In the genomic region with DNA sequence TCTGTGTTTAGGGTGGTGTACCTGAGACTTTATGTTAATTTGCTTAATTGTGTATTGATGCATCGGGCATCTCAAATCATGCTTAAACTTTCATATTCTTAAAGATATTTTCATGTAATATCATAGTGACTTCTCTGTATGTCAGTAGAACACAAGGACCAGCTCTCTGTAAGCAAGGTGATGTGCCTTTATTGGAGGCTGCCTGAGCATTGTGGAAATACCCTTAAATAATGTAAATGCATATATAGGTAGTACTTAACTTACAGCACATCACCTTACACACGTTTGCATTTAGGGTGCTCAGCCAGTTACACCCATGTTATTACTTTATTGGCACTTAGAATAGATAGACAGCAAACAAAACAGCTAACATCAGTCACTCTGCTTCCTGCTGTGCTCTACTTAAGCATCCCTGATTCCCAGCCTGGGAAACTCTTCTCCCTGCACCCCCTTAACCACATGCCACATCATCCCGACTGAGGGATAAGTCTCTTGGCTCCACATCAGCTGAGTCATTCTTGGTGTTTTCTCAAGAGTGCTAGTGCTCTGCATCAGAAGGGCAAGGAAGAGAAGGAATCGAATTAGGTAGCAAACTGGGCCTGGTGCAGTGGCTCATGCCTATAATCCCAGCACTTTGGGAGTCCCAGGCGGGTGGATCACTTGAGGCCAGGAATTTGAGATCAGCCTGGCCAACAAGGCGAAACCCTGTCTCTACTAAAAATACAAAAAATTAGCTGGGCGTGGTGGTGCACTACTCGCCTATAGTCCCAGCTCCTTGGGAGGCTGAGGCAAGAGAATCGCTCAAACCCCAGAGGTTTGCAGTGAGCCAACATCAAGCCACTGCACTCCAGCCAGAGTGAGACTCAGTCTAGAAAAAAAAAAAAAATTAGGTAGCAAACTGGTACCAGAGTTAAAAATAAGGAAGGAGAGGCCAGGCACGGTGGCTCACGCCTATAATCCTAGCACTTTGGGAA, we compare ENCODE assay signal across 8 cellular contexts.
DNase-seq lines count a peak whose midpoint lies in the region; ATAC-seq and TF ChIP-seq lines count a peak whose summit lies in the region.

No MANE protein-coding gene starts in this region.

- no peak overlapping the region for H3K4me3 ChIP-seq in SK-N-SH (ENCODE audit: low read depth in 2 of 2, low read length in 1 of 2)
- H3K4me3 ChIP-seq in fibroblast of villous mesenchyme (ENCODE audit: low read depth, low read length): no peak overlapping the region
- H3K4me3 ChIP-seq in psoas muscle: no peak overlapping the region

- H3K79me2 ChIP-seq in SK-N-SH (ENCODE audit: insufficient read depth): no peaks in the 10 kb centered on the region

- no peaks in the 10 kb centered on the region for H3K9me3 ChIP-seq in SK-N-SH
- H3K9me3 ChIP-seq in psoas muscle: no peaks in the 10 kb centered on the region

- H2AFZ ChIP-seq in SK-N-SH (ENCODE audit: low read depth): no peak overlapping the region

- H3K27ac ChIP-seq in SK-N-SH (ENCODE audit: low read depth in 2 of 2, low read length in 1 of 2): peak overlapping the region in 1 of 2 experiments; percentile 95; a peak in 2 of 4 replicates
- H3K27ac ChIP-seq in psoas muscle: peak overlapping the region; percentile 81

- TF ChIP-seq EP300 in SK-N-SH (IDR thresholded peaks at IDR 0.05; ENCODE audit: borderline replicate concordance in 1 of 2, low read depth in 1 of 2, low read length in 1 of 2): peak in 1 of 2 experiments; percentile 74; a peak in 2 of 4 replicates

- peaks cover 0 to 5% of the 10 kb centered on the region in 2 experiments for H3K36me3 ChIP-seq in SK-N-SH (replicated peaks in 1 of 2; ENCODE audit: control insufficient read depth in 1 of 2, insufficient read depth in 2 of 2, low read length in 1 of 2)
- H3K36me3 ChIP-seq in psoas muscle (ENCODE audit: insufficient read depth in 1 of 2, low read depth in 1 of 2): peaks cover 0 to 17% of the 10 kb centered on the region in 2 donors

- ATAC-seq in psoas muscle: peak; percentile 74 to 92 (median 90)
- ATAC-seq in HG03442 (IDR thresholded peaks at IDR 0.05; ENCODE audit: unreplicated experiment): no peak

- H3K4me1 ChIP-seq in SK-N-SH (ENCODE audit: control insufficient read depth in 1 of 2, insufficient read depth in 2 of 2, low read depth in 1 of 2, low read length in 1 of 2): peaks cover 0 to 42% of the 10 kb centered on the region in 2 experiments; a peak in 3 of 4 replicates
- peaks cover 73% of the 10 kb centered on the region for H3K4me1 ChIP-seq in psoas muscle

- CTCF ChIA-PET in SK-N-SH (lab: Yijun Ruan, JAX): interaction anchor here (0.9 to 2.9 kb wide), 4 partner anchors 26 to 218 kb away, joined by 3 to 11 read pairs (median 4); no protein-coding TSS in a partner anchor

- H3F3A ChIP-seq in SK-N-SH (replicated peaks; ENCODE audit: insufficient read depth): peaks cover 36% of the 10 kb centered on the region

- H4K20me1 ChIP-seq in SK-N-SH (ENCODE audit: insufficient read depth): no peaks in the 10 kb centered on the region

- 53% methylated on average over 11 of the region's 11 CpGs for WGBS in SK-N-SH (ENCODE audit: low lambda C conversion rate)
- WGBS in psoas muscle, 3 donors: 65 to 77% (median 65%) methylated on average over 11 of the region's 11 CpGs

- peak; percentile 98 for DNase-seq in EL
- peak; percentile 7 for DNase-seq in SK-N-SH
- peak; percentile 99 for DNase-seq in fibroblast of villous mesenchyme (ENCODE audit: low read depth)
- peak; percentile 43 to 62 for DNase-seq in psoas muscle
- DNase-seq in NCI-H510A treated with DMSO at 0.1 percent for 48 hours (lab: John Stamatoyannopoulos, UW): no peak
- no peak for DNase-seq in NCI-H2171 treated with DMSO at 0.1 percent for 48 hours (lab: John Stamatoyannopoulos, UW)
- no peak for DNase-seq in SHP77 treated with DMSO at 0.1 percent for 48 hours (lab: John Stamatoyannopoulos, UW)

- H3K4me2 ChIP-seq in SK-N-SH: peak overlapping the region; percentile 3; the same call in 1 of the 2 replicates

- no peak for TF ChIP-seq RAD21 in SK-N-SH (IDR thresholded peaks at IDR 0.05; ENCODE audit: low read length)

- intact Hi-C loops in psoas muscle (cut with DNase I): no loop called here

- POLR2A ChIA-PET in SK-N-SH (lab: Yijun Ruan, JAX): no interaction called here

- H3K9ac ChIP-seq in SK-N-SH: peak overlapping the region; percentile 53; the same call in 1 of the 2 replicates

- TF ChIP-seq CTCF in SK-N-SH (IDR thresholded peaks at IDR 0.05) (no peak), fibroblast of villous mesenchyme (IDR thresholded peaks at IDR 0.05; ENCODE audit: insufficient read depth, low read depth, low read length) (no peak), psoas muscle (IDR thresholded peaks at IDR 0.05) (no peak)

- H3K27me3 ChIP-seq in SK-N-SH (ENCODE audit: insufficient read depth) (no peaks in the 10 kb centered on the region), psoas muscle (ENCODE audit: insufficient read depth in 3 of 3, low read length in 2 of 3) (no peaks in the 10 kb centered on the region)

- H3K9me2 ChIP-seq in SK-N-SH: no peaks in the 10 kb centered on the region

TF ChIP-seq in SK-N-SH, 30 proteins besides CTCF, POLR2A, EP300 and RAD21 (continues in another document):
- TF ChIP-seq, protein P1, sequence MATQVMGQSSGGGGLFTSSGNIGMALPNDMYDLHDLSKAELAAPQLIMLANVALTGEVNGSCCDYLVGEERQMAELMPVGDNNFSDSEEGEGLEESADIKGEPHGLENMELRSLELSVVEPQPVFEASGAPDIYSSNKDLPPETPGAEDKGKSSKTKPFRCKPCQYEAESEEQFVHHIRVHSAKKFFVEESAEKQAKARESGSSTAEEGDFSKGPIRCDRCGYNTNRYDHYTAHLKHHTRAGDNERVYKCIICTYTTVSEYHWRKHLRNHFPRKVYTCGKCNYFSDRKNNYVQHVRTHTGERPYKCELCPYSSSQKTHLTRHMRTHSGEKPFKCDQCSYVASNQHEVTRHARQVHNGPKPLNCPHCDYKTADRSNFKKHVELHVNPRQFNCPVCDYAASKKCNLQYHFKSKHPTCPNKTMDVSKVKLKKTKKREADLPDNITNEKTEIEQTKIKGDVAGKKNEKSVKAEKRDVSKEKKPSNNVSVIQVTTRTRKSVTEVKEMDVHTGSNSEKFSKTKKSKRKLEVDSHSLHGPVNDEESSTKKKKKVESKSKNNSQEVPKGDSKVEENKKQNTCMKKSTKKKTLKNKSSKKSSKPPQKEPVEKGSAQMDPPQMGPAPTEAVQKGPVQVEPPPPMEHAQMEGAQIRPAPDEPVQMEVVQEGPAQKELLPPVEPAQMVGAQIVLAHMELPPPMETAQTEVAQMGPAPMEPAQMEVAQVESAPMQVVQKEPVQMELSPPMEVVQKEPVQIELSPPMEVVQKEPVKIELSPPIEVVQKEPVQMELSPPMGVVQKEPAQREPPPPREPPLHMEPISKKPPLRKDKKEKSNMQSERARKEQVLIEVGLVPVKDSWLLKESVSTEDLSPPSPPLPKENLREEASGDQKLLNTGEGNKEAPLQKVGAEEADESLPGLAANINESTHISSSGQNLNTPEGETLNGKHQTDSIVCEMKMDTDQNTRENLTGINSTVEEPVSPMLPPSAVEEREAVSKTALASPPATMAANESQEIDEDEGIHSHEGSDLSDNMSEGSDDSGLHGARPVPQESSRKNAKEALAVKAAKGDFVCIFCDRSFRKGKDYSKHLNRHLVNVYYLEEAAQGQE (IDR thresholded peaks at IDR 0.05; ENCODE audit: low read depth, low read length): peak; percentile 73; the same call in 1 of the 2 replicates
- TF ChIP-seq NFIC (IDR thresholded peaks at IDR 0.05; ENCODE audit: borderline replicate concordance) (peak; percentile 97), RXRA (IDR thresholded peaks at IDR 0.05; ENCODE audit: borderline replicate concordance, low read depth) (peak; percentile 28; the same call in 1 of the 2 replicates), TEAD4 (IDR thresholded peaks at IDR 0.05; ENCODE audit: borderline replicate concordance, insufficient read depth) (peak; percentile 67; the same call in 1 of the 2 replicates), GATA2 (CRISPR knock-in tag; IDR thresholded peaks at IDR 0.05) (no peak), RFX5 (IDR thresholded peaks at IDR 0.05; ENCODE audit: low read length) (no peak), TAF1 (IDR thresholded peaks at IDR 0.05; ENCODE audit: borderline replicate concordance, low read depth, low read length) (peak; percentile 72; the same call in 1 of the 2 replicates), FOXJ3 (CRISPR knock-in tag; IDR thresholded peaks at IDR 0.05) (no peak), TCF12 (IDR thresholded peaks at IDR 0.05) (peak; percentile 85), JUND (IDR thresholded peaks at IDR 0.05) (peak; percentile 93), POLR2AphosphoS5 (IDR thresholded peaks at IDR 0.05; ENCODE audit: low read depth, low read length) (peak; percentile 69; the same call in 1 of the 2 replicates)
- TF ChIP-seq, protein P2, sequence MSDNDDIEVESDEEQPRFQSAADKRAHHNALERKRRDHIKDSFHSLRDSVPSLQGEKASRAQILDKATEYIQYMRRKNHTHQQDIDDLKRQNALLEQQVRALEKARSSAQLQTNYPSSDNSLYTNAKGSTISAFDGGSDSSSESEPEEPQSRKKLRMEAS (IDR thresholded peaks at IDR 0.05; ENCODE audit: low read depth): peak; percentile 81
- TF ChIP-seq, protein P3, sequence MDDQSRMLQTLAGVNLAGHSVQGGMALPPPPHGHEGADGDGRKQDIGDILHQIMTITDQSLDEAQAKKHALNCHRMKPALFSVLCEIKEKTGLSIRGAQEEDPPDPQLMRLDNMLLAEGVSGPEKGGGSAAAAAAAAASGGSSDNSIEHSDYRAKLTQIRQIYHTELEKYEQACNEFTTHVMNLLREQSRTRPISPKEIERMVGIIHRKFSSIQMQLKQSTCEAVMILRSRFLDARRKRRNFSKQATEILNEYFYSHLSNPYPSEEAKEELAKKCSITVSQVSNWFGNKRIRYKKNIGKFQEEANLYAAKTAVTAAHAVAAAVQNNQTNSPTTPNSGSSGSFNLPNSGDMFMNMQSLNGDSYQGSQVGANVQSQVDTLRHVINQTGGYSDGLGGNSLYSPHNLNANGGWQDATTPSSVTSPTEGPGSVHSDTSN (IDR thresholded peaks at IDR 0.05): peak; percentile 83
- TF ChIP-seq, protein P4, sequence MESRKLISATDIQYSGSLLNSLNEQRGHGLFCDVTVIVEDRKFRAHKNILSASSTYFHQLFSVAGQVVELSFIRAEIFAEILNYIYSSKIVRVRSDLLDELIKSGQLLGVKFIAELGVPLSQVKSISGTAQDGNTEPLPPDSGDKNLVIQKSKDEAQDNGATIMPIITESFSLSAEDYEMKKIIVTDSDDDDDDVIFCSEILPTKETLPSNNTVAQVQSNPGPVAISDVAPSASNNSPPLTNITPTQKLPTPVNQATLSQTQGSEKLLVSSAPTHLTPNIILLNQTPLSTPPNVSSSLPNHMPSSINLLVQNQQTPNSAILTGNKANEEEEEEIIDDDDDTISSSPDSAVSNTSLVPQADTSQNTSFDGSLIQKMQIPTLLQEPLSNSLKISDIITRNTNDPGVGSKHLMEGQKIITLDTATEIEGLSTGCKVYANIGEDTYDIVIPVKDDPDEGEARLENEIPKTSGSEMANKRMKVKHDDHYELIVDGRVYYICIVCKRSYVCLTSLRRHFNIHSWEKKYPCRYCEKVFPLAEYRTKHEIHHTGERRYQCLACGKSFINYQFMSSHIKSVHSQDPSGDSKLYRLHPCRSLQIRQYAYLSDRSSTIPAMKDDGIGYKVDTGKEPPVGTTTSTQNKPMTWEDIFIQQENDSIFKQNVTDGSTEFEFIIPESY (IDR thresholded peaks at IDR 0.05; ENCODE audit: borderline replicate concordance, low read depth): peak; percentile 74

Comparison
In these comparisons a context has a peak if more than half of its experiments do, and no peak if none do; other contexts are left out.
1. DNase-seq: peak in EL (single experiment), SK-N-SH (single experiment), fibroblast of villous mesenchyme (single experiment) and psoas muscle (2 of 2); none in NCI-H510A treated with DMSO at 0.1 percent for 48 hours (single experiment), NCI-H2171 treated with DMSO at 0.1 percent for 48 hours (single experiment) and SHP77 treated with DMSO at 0.1 percent for 48 hours (single experiment).